In the genomic region with DNA sequence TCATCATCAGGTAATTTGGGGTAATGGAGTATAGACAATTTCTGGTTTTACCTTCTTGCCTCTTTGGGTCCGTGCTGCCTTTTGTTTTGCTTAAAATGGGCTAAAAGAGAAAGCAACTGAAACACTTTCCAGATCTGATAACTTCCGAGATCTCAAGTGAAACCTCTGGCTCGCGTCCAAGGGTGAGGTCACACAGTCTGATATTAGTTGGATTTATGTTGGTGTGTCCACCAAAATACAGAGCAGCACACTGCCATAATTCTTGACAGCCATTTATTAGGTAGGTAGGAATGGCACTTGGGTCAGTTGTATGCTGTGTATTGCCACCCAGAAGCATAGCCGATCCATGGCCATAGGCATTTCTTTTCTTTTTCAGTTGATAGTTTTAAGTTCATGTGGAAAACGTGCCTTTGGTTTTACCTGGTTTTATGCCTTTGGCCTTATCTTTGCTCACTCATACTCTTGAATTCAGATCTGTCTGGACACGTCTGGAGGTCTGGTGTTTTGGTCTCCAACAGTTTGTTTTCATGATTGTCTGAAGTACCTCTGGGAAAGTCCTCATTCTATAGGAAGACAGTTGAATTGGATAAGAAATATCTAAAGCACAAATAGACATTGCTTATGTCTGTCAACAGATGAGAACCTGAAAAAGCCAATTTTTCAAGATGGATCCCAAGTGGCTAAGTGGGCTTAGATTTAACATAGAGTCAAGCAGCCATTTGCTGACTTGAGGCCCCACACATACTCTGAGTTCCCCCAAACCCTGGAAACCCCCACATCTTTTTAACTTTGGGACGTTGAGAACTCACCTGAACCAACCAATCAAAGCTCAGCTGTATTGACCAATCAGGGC, we compare ENCODE assay signal across 8 cellular contexts.
DNase-seq lines count a peak whose midpoint lies in the region; ATAC-seq, FAIRE-seq and TF ChIP-seq lines count a peak whose summit lies in the region.

No MANE protein-coding gene starts in this region.

- TF ChIP-seq CTCF in ascending aorta (IDR thresholded peaks at IDR 0.05) (no peak), pancreas (IDR thresholded peaks at IDR 0.05) (no peak)

- H3K36me3 ChIP-seq in ascending aorta (no peaks in the 10 kb centered on the region), pancreas (no peaks in the 10 kb centered on the region)

- WGBS in pancreas, 2 donors: 25% methylated on average over 8 of the region's 8 CpGs

- DNase-seq in EH (ENCODE audit: low read depth) (peak; percentile 18), OCI-M1 (lab: John Stamatoyannopoulos, UW) (peak; percentile 91), ascending aorta (ENCODE audit: low spot score in 2 of 2) (peak in 1 of 2 donors; percentile 85), pancreas (peak; percentile 58 to 86 (median 70)), putamen (ENCODE audit: low spot score) (no peak), germinal center (ENCODE audit: low spot score) (no peak)

- intact Hi-C loops in ascending aorta (cut with DNase I) (no loop called here), pancreas (cut with DNase I) (no loop called here)

- no peaks in the 10 kb centered on the region for H3K27me3 ChIP-seq in ascending aorta
- no peaks in the 10 kb centered on the region for H3K27me3 ChIP-seq in pancreas

- H3K27ac ChIP-seq in ascending aorta (peak overlapping the region in 1 of 2 donors; percentile 7), pancreas (peak overlapping the region in 2 of 4 donors; percentile 8 to 30)

- H3K4me1 ChIP-seq in ascending aorta: peaks cover 0 to 6% of the 10 kb centered on the region in 2 donors
- peaks cover 0 to 3% (median 0%) of the 10 kb centered on the region in 3 donors for H3K4me1 ChIP-seq in pancreas

- ATAC-seq in pancreas: peak in 3 of 4 donors; percentile 74 to 80 (median 74)
- no peak for ATAC-seq in HG02571 (IDR thresholded peaks at IDR 0.05; ENCODE audit: unreplicated experiment)
- no peak for ATAC-seq in HG03520 (IDR thresholded peaks at IDR 0.05; ENCODE audit: unreplicated experiment)

- H3K4me3 ChIP-seq in ascending aorta (peak overlapping the region; percentile 6 to 18), pancreas (no peak overlapping the region)

- H3K9me3 ChIP-seq in ascending aorta (no peaks in the 10 kb centered on the region), pancreas (no peaks in the 10 kb centered on the region)

- no peak for FAIRE-seq in pancreas (lab: Jason Lieb, UNC)

Comparison
In these comparisons a context has a peak if more than half of its experiments do, and no peak if none do; other contexts are left out.
1. DNase-seq: peak in EH (single experiment), OCI-M1 (single experiment) and pancreas (6 of 6); none in putamen (single experiment) and germinal center (single experiment).
2. H3K4me3 ChIP-seq: peak in ascending aorta (2 of 2); none in pancreas (0 of 4).
3. ATAC-seq: peak in pancreas (3 of 4); none in HG02571 (single experiment) and HG03520 (single experiment).